ENCODE assay signal across 14 cellular contexts in genomic region chr4:63814171-63814964, GRCh38.
DNase-seq lines count a peak whose midpoint lies in the region; ATAC-seq and TF ChIP-seq lines count a peak whose summit lies in the region.
"Had no signal": no experiment of that assay in that cellular context is flagged by ENCODE, and none has a peak within 500 bp of the region (broad histone marks: within the 10 kb centered on the region; RNA-seq: fewer than 3 reads in every experiment).

No MANE protein-coding gene starts in this region.

- no peaks in the 10 kb centered on the region for H3K36me3 Mint-ChIP-seq in endodermal cell (ENCODE audit: low read depth)
- H3K36me3 Mint-ChIP-seq: CD4-positive, CD25-positive, alpha-beta regulatory T cell had no signal

- no peak overlapping the region for H3K9ac ChIP-seq in endodermal cell (ENCODE audit: extremely low read depth, low read length, poor library complexity, severe bottlenecking)
- H3K9ac ChIP-seq: BLaER1 treated with 17β-estradiol and CSF1 and Interleukin-3, amounts not matched to agents 10 nM and 100 nM had no signal

- H3K4me1 ChIP-seq in endodermal cell (ENCODE audit: control insufficient read depth, insufficient read depth, low read length) (no peaks in the 10 kb centered on the region), osteoblast (ENCODE audit: insufficient read depth, low read length) (no peaks in the 10 kb centered on the region), upper lobe of right lung (no peaks in the 10 kb centered on the region), suprapubic skin (no peaks in the 10 kb centered on the region)
- H3K4me1 ChIP-seq: BLaER1 treated with 17β-estradiol and CSF1 and Interleukin-3, amounts not matched to agents 10 nM and 100 nM; HAP-1 had no signal

- H3K4me3 Mint-ChIP-seq in endodermal cell, result no peak overlapping the region
- H3K4me3 Mint-ChIP-seq: CD4-positive, CD25-positive, alpha-beta regulatory T cell had no signal

- no peaks in the 10 kb centered on the region for H3K9me3 Mint-ChIP-seq in endodermal cell

- no peak for TF ChIP-seq CTCF in endodermal cell (conservative IDR thresholded peaks at IDR 0.05)
- no peak for TF ChIP-seq CTCF in osteoblast (IDR thresholded peaks at IDR 0.05; ENCODE audit: extremely low read depth, low read depth, low read length)
- no peak for TF ChIP-seq CTCF in upper lobe of right lung (IDR thresholded peaks at IDR 0.05)
- no peak for TF ChIP-seq CTCF in suprapubic skin (IDR thresholded peaks at IDR 0.05)

- WGBS in endodermal cell (ENCODE audit: insufficient coverage in 1 of 2, insufficient read length in 1 of 2), 2 experiments, result 95% methylated on average over 4 of the region's 4 CpGs; no CpG with 5 or more reads in 1 of the 2 experiments
- WGBS in suprapubic skin, result 90% methylated on average over 4 of the region's 4 CpGs

- intact Hi-C loops in upper lobe of right lung (cut with DNase I), result no loop called here

- DNase-seq in UCSD-AML1 (lab: John Stamatoyannopoulos, UW; ENCODE audit: unreplicated experiment) (peak; percentile 3), endodermal cell (peak; percentile 31), osteoblast (ENCODE audit: insufficient read length, low spot score, missing footprints) (peak; percentile 6), upper lobe of right lung (peak; percentile 51), suprapubic skin (ENCODE audit: low spot score in 2 of 2) (no peak), DMS79 treated with DMSO at 0.1 percent for 48 hours (lab: John Stamatoyannopoulos, UW) (no peak)
- DNase-seq: ACHN; CD4-positive, CD25-positive, alpha-beta regulatory T cell; GOT3 had no signal

- H3K4me3 ChIP-seq in endodermal cell (ENCODE audit: low read length), result no peak overlapping the region
- no peak overlapping the region for H3K4me3 ChIP-seq in osteoblast (ENCODE audit: insufficient read depth, low read length)
- H3K4me3 ChIP-seq in upper lobe of right lung, result no peak overlapping the region
- H3K4me3 ChIP-seq in suprapubic skin, result no peak overlapping the region
- H3K4me3 ChIP-seq: BLaER1 treated with 17β-estradiol and CSF1 and Interleukin-3, amounts not matched to agents 10 nM and 100 nM; HAP-1 had no signal

- no peaks in the 10 kb centered on the region for H4K20me1 ChIP-seq in osteoblast (ENCODE audit: insufficient read depth, low read length)
- H4K20me1 ChIP-seq: BLaER1 treated with 17β-estradiol and CSF1 and Interleukin-3, amounts not matched to agents 10 nM and 100 nM had no signal

- no peak overlapping the region for H3K27ac Mint-ChIP-seq in endodermal cell

- no peak for TF ChIP-seq EP300 in suprapubic skin (IDR thresholded peaks at IDR 0.05)

- no peaks in the 10 kb centered on the region for H3K27me3 Mint-ChIP-seq in endodermal cell (ENCODE audit: insufficient read depth)
- H3K27me3 Mint-ChIP-seq: CD4-positive, CD25-positive, alpha-beta regulatory T cell had no signal

- H3K79me2 ChIP-seq in osteoblast (ENCODE audit: insufficient read depth, low read length), result no peaks in the 10 kb centered on the region

- H3K4me1 Mint-ChIP-seq in endodermal cell, result no peaks in the 10 kb centered on the region
- H3K4me1 Mint-ChIP-seq: CD4-positive, CD25-positive, alpha-beta regulatory T cell had no signal

- no peak overlapping the region for H3K27ac ChIP-seq in endodermal cell (ENCODE audit: low read depth, low read length)
- no peak overlapping the region for H3K27ac ChIP-seq in osteoblast (ENCODE audit: low read depth, low read length)
- no peak overlapping the region for H3K27ac ChIP-seq in upper lobe of right lung
- H3K27ac ChIP-seq in suprapubic skin, result no peak overlapping the region
- H3K27ac ChIP-seq: BLaER1 treated with 17β-estradiol and CSF1 and Interleukin-3, amounts not matched to agents 10 nM and 100 nM had no signal

- ATAC-seq in upper lobe of right lung (peak; percentile 41), HG03520 (IDR thresholded peaks at IDR 0.05; ENCODE audit: unreplicated experiment) (no peak), HG03571 (IDR thresholded peaks at IDR 0.05; ENCODE audit: unreplicated experiment) (no peak)
- ATAC-seq: HepG2 had no signal

- H3K9me3 ChIP-seq in endodermal cell (ENCODE audit: control insufficient read depth, low read length), result no peaks in the 10 kb centered on the region
- no peaks in the 10 kb centered on the region for H3K9me3 ChIP-seq in osteoblast (ENCODE audit: low read depth, low read length)
- H3K9me3 ChIP-seq in upper lobe of right lung, result no peaks in the 10 kb centered on the region
- no peaks in the 10 kb centered on the region for H3K9me3 ChIP-seq in suprapubic skin
- H3K9me3 ChIP-seq: BLaER1 treated with 17β-estradiol and CSF1 and Interleukin-3, amounts not matched to agents 10 nM and 100 nM; HAP-1 had no signal

- H3K36me3 ChIP-seq in endodermal cell (ENCODE audit: control insufficient read depth, insufficient read depth, low read length), result no peaks in the 10 kb centered on the region
- H3K36me3 ChIP-seq in osteoblast (ENCODE audit: insufficient read depth, low read length), result no peaks in the 10 kb centered on the region
- no peaks in the 10 kb centered on the region for H3K36me3 ChIP-seq in upper lobe of right lung
- no peaks in the 10 kb centered on the region for H3K36me3 ChIP-seq in suprapubic skin
- H3K36me3 ChIP-seq: BLaER1 treated with 17β-estradiol and CSF1 and Interleukin-3, amounts not matched to agents 10 nM and 100 nM; HAP-1 had no signal

- H3K4me2 ChIP-seq in osteoblast (ENCODE audit: insufficient read depth, low read length), result no peak overlapping the region
- H3K4me2 ChIP-seq: BLaER1 treated with 17β-estradiol and CSF1 and Interleukin-3, amounts not matched to agents 10 nM and 100 nM had no signal

- no peak overlapping the region for H2AFZ ChIP-seq in osteoblast (ENCODE audit: low read length)

- H3K27me3 ChIP-seq in endodermal cell (ENCODE audit: control insufficient read depth, insufficient read depth, low read length, poor library complexity, severe bottlenecking) (no peaks in the 10 kb centered on the region), osteoblast (ENCODE audit: insufficient read depth, low read length) (no peaks in the 10 kb centered on the region), upper lobe of right lung (no peaks in the 10 kb centered on the region), suprapubic skin (no peaks in the 10 kb centered on the region)
- H3K27me3 ChIP-seq: BLaER1 treated with 17β-estradiol and CSF1 and Interleukin-3, amounts not matched to agents 10 nM and 100 nM had no signal

- TF ChIP-seq POLR2A in suprapubic skin (IDR thresholded peaks at IDR 0.05), result no peak

Comparison
In these comparisons a context has a peak if more than half of its experiments do, and no peak if none do; other contexts are left out.
1. DNase-seq: peak in UCSD-AML1 (single experiment), endodermal cell (single experiment), osteoblast (single experiment) and upper lobe of right lung (single experiment); none in suprapubic skin (0 of 2) and DMS79 treated with DMSO at 0.1 percent for 48 hours (single experiment).